20 cellular contexts compared by ENCODE assay signal in genomic region chr12:89072303-89073026, GRCh38.
A peak's percentile ranks its signal among the peaks of the same experiment; 100 is the strongest.
DNase-seq lines count a peak whose midpoint lies in the region; ATAC-seq, FAIRE-seq and TF ChIP-seq lines count a peak whose summit lies in the region.
"Had no signal": no experiment of that assay in that cellular context is flagged by ENCODE, and none has a peak within 500 bp of the region (broad histone marks: within the 10 kb centered on the region; RNA-seq: fewer than 3 reads in every experiment).

No MANE protein-coding gene starts in this region.

- H3K9me3 ChIP-seq in breast epithelium = no peaks in the 10 kb centered on the region
- H3K9me3 ChIP-seq: BLaER1 treated with 17β-estradiol and CSF1 and Interleukin-3, amounts not matched to agents 10 nM and 100 nM; SJCRH30; upper lobe of left lung had no signal

- no peaks in the 10 kb centered on the region for H3K27me3 ChIP-seq in breast epithelium
- H3K27me3 ChIP-seq: BLaER1 treated with 17β-estradiol and CSF1 and Interleukin-3, amounts not matched to agents 10 nM and 100 nM; hepatocyte; SJCRH30; upper lobe of left lung had no signal

- peak; percentile 5 for FAIRE-seq in islet of Langerhans (lab: Jason Lieb, UNC)
- FAIRE-seq: A204.1 had no signal

- TF ChIP-seq CTCF in breast epithelium (IDR thresholded peaks at IDR 0.05) = no peak

- intact Hi-C loops in breast epithelium (cut with DNase I; ENCODE audit: low total_unique reads) = no loop called here

- no peak for TF ChIP-seq POLR2A in breast epithelium (IDR thresholded peaks at IDR 0.05)

- no peaks in the 10 kb centered on the region for H3K36me3 ChIP-seq in breast epithelium
- H3K36me3 ChIP-seq: BLaER1 treated with 17β-estradiol and CSF1 and Interleukin-3, amounts not matched to agents 10 nM and 100 nM; SJCRH30; upper lobe of left lung had no signal

- no peak overlapping the region for H3K4me3 ChIP-seq in breast epithelium
- H3K4me3 ChIP-seq: BLaER1 treated with 17β-estradiol and CSF1 and Interleukin-3, amounts not matched to agents 10 nM and 100 nM; hepatocyte; SJCRH30; upper lobe of left lung had no signal

- no peak overlapping the region for H3K27ac ChIP-seq in breast epithelium
- H3K27ac ChIP-seq: BLaER1 treated with 17β-estradiol and CSF1 and Interleukin-3, amounts not matched to agents 10 nM and 100 nM; hepatocyte; SJCRH30; upper lobe of left lung had no signal

- H3K4me1 ChIP-seq in breast epithelium = no peaks in the 10 kb centered on the region
- H3K4me1 ChIP-seq: upper lobe of left lung had no signal

- DNase-seq in NCI-H2081 (lab: John Stamatoyannopoulos, UW) (peak; percentile 56 to 61), NCI-H2081 treated with DMSO at 0.1 percent for 48 hours (lab: John Stamatoyannopoulos, UW) (no peak), COLO668 (lab: John Stamatoyannopoulos, UW; ENCODE audit: unreplicated experiment) (peak; percentile 39), NCI-H774 (lab: John Stamatoyannopoulos, UW) (peak; percentile 74), breast epithelium (ENCODE audit: low spot score in 2 of 2) (no peak), dermis blood vessel endothelial cell (no peak)
- DNase-seq: activated CD4-positive, CD25-positive, alpha-beta regulatory T cell treated with anti-CD3 and anti-CD28 coated beads, Interleukin-2, amount 50 U/mL, for 72 hours; central memory CD4-positive, alpha-beta T cell; effector memory CD8-positive, alpha-beta T cell; H7; NCI-H446 treated with DMSO at 0.1 percent for 48 hours; OCI-M1; stimulated activated naive CD4-positive, alpha-beta T cell treated with Interleukin-2 at 50 U/mL for 16 hours; upper lobe of left lung had no signal

- no peak for ATAC-seq in SK-N-SH treated with all-trans-retinoic acid at 6 μM for 48 hours
- ATAC-seq: effector memory CD8-positive, alpha-beta T cell had no signal

TF ChIP-seq in SK-N-SH treated with all-trans-retinoic acid at 6 μM for 48 hours, 23 proteins besides CTCF, POLR2A, EP300 and RAD21:
- TF ChIP-seq RARB (CRISPR knock-in tag; IDR thresholded peaks at IDR 0.05) = no peak

Comparison
In these comparisons a context has a peak if more than half of its experiments do, and no peak if none do; other contexts are left out.
1. DNase-seq: peak in NCI-H2081 (2 of 2), COLO668 (single experiment) and NCI-H774 (single experiment); none in NCI-H2081 treated with DMSO at 0.1 percent for 48 hours (single experiment), breast epithelium (0 of 2) and dermis blood vessel endothelial cell (single experiment).